ENCODE assay signal across 26 cellular contexts in the genomic region with DNA sequence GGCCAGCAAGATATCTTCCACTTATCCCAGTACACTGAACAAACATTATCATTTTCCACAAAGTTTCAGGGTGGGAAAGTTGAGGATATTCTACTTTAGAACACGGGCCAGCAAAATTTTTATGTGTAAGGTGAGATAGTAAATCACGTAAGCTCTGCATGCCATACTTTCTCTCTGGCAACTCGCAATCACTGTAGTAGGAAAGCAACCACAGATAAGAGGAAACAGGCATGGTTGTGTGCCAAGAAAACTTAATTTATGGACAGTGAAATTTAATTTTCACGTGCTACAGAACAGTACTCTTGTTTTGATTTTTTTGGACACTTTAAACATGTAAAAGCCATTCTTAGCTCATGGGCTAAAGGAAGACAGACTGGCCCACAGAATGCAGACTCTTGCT.
"Had no signal": no experiment of that assay in that cellular context is flagged by ENCODE, and none has a peak within 500 bp of the region (broad histone marks: within the 10 kb centered on the region; RNA-seq: fewer than 3 reads in every experiment).

No MANE protein-coding gene starts in this region.

- H3K9me3 Mint-ChIP-seq: activated CD4-positive, alpha-beta memory T cell treated with anti-CD3 and anti-CD28 coated beads for 36 hours; activated CD4-positive, alpha-beta T cell treated with anti-CD3 and anti-CD28 coated beads, Interleukin-2, amount 10 ng/mL, durations not matched to agents 7 days and 5 days; activated naive CD4-positive, alpha-beta T cell treated with anti-CD3 and anti-CD28 coated beads, Interleukin-2, amount 10 ng/mL, durations not matched to agents 7 days and 5 days; activated naive CD8-positive, alpha-beta T cell treated with anti-CD3 and anti-CD28 coated beads for 36 hours; activated T-helper 17 cell treated with anti-CD3 and anti-CD28 coated beads, Interleukin-2, amount 50 U/mL, for 72 hours had no signal

- H3K27ac ChIP-seq: Peyer's patch, RWPE1, SJCRH30 had no signal

- H3K36me3 ChIP-seq: Peyer's patch, SJCRH30 had no signal

- H3K4me1 Mint-ChIP-seq: activated CD4-positive, alpha-beta T cell treated with anti-CD3 and anti-CD28 coated beads, Interleukin-2, amount 10 ng/mL, durations not matched to agents 7 days and 5 days; activated naive CD4-positive, alpha-beta T cell treated with anti-CD3 and anti-CD28 coated beads, Interleukin-2, amount 10 ng/mL, durations not matched to agents 7 days and 5 days; activated naive CD8-positive, alpha-beta T cell treated with anti-CD3 and anti-CD28 coated beads for 36 hours; activated T-helper 17 cell treated with anti-CD3 and anti-CD28 coated beads, Interleukin-2, amount 50 U/mL, for 72 hours; T-helper 17 cell had no signal

- H3K9me3 ChIP-seq: Peyer's patch, SJCRH30 had no signal

- H3K27me3 ChIP-seq: Peyer's patch, SJCRH30 had no signal

- H3K27ac Mint-ChIP-seq: activated CD4-positive, alpha-beta memory T cell treated with anti-CD3 and anti-CD28 coated beads for 36 hours; activated CD4-positive, alpha-beta T cell treated with anti-CD3 and anti-CD28 coated beads, Interleukin-2, amount 10 ng/mL, durations not matched to agents 7 days and 5 days; activated naive CD4-positive, alpha-beta T cell treated with anti-CD3 and anti-CD28 coated beads, Interleukin-2, amount 10 ng/mL, durations not matched to agents 7 days and 5 days; activated naive CD8-positive, alpha-beta T cell treated with anti-CD3 and anti-CD28 coated beads for 36 hours; activated T-helper 17 cell treated with anti-CD3 and anti-CD28 coated beads, Interleukin-2, amount 50 U/mL, for 72 hours; IgD-negative memory B cell; T-helper 17 cell had no signal

- H3K4me1 ChIP-seq: Peyer's patch, SJCRH30 had no signal

- H3K27me3 Mint-ChIP-seq: activated CD4-positive, alpha-beta memory T cell treated with anti-CD3 and anti-CD28 coated beads for 36 hours; activated CD4-positive, alpha-beta T cell treated with anti-CD3 and anti-CD28 coated beads, Interleukin-2, amount 10 ng/mL, durations not matched to agents 7 days and 5 days; activated naive CD4-positive, alpha-beta T cell treated with anti-CD3 and anti-CD28 coated beads, Interleukin-2, amount 10 ng/mL, durations not matched to agents 7 days and 5 days; activated naive CD8-positive, alpha-beta T cell treated with anti-CD3 and anti-CD28 coated beads for 36 hours; activated T-helper 17 cell treated with anti-CD3 and anti-CD28 coated beads, Interleukin-2, amount 50 U/mL, for 72 hours; T-helper 17 cell had no signal

- H3K4me3 ChIP-seq: Peyer's patch, SJCRH30 had no signal

- ATAC-seq: activated T-helper 17 cell treated with anti-CD3 and anti-CD28 coated beads, Interleukin-2, amount 50 U/mL, for 72 hours; T-helper 17 cell had no signal

- H3K4me3 Mint-ChIP-seq: activated CD4-positive, alpha-beta memory T cell treated with anti-CD3 and anti-CD28 coated beads for 36 hours; activated CD4-positive, alpha-beta T cell treated with anti-CD3 and anti-CD28 coated beads, Interleukin-2, amount 10 ng/mL, durations not matched to agents 7 days and 5 days; activated naive CD4-positive, alpha-beta T cell treated with anti-CD3 and anti-CD28 coated beads, Interleukin-2, amount 10 ng/mL, durations not matched to agents 7 days and 5 days; activated naive CD8-positive, alpha-beta T cell treated with anti-CD3 and anti-CD28 coated beads for 36 hours; activated T-helper 17 cell treated with anti-CD3 and anti-CD28 coated beads, Interleukin-2, amount 50 U/mL, for 72 hours; IgD-negative memory B cell; T-helper 17 cell had no signal

- H3K36me3 Mint-ChIP-seq: activated CD4-positive, alpha-beta memory T cell treated with anti-CD3 and anti-CD28 coated beads for 36 hours; activated naive CD4-positive, alpha-beta T cell treated with anti-CD3 and anti-CD28 coated beads, Interleukin-2, amount 10 ng/mL, durations not matched to agents 7 days and 5 days; activated naive CD8-positive, alpha-beta T cell treated with anti-CD3 and anti-CD28 coated beads for 36 hours had no signal

- DNase-seq: activated CD4-positive, alpha-beta memory T cell treated with anti-CD3 and anti-CD28 coated beads for 36 hours; activated CD4-positive, alpha-beta T cell treated with anti-CD3 and anti-CD28 coated beads, Interleukin-2, amount 10 ng/mL, durations not matched to agents 7 days and 5 days; activated CD4-positive, CD25-positive, alpha-beta regulatory T cell; activated gamma-delta T cell; activated naive CD4-positive, alpha-beta T cell treated with anti-CD3 and anti-CD28 coated beads, Interleukin-2, amount 10 ng/mL, durations not matched to agents 7 days and 5 days; activated naive CD8-positive, alpha-beta T cell treated with anti-CD3 and anti-CD28 coated beads for 36 hours; activated T-cell treated with anti-CD3 and anti-CD28 coated beads for 4 hours; activated T-cell treated with anti-CD3 and anti-CD28 coated beads, Interleukin-2, amount 50 U/mL, for 48 hours; central memory CD4-positive, alpha-beta T cell; KG1; NCI-H1048; NCI-H146; NCI-H187 treated with DMSO at 0.1 percent for 48 hours; NCI-H2171; NCI-H2227 treated with DMSO at 0.1 percent for 48 hours; NCI-H510A; NCI-H526 treated with DMSO at 0.1 percent for 48 hours; NCI-H82; Peyer's patch; Right ventricle myocardium superior; SJCRH30; T-helper 17 cell; T-helper 9 cell had no signal
